In the genomic region with DNA sequence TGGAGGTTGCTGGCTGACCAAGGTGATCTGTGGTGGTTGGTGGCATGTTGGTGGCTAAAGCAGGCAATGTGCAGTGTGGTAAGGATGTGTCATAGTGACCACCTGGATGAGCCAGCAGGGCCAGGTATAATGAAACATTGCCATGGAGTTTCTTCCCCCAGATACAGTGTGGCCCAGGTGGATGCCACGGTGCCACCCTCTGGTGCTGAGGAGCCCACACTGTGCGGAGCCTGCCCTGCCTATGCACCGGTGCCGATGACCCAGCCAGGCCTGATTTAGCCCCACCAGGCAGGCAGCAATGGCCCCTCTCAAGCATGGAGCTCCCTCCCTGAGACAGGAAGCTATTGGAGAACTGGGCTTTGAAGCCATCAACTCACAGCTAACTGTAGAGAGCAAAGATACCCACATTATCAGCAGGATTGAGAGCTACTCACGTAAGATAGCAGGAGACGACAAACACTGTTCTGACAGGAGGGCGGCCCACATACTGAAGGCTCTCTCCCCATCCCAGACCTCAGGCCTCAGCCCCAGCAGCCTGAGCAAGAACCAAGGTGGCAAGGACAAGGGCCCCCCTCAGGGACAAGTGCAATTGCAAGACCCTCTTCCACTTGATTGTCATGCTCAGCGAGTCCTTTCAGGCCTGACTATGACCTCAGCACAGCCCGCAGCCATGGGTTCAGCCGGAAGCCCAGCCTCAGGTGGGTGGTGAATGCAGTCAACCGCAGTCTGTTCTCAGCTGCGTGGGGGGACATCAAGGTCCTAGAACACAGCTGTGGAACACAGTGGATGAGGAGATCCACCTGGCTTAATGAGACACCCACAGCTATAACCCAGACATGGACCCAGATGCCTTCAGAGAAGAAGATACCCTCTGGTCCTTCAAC, we compare ENCODE assay signal across 9 cellular contexts.
DNase-seq lines count a peak whose midpoint lies in the region; ATAC-seq, FAIRE-seq and TF ChIP-seq lines count a peak whose summit lies in the region.
"Had no signal": no experiment of that assay in that cellular context is flagged by ENCODE, and none has a peak within 500 bp of the region (broad histone marks: within the 10 kb centered on the region; RNA-seq: fewer than 3 reads in every experiment).

No MANE protein-coding gene starts in this region.

- peak overlapping the region; percentile 66 for H2BK120ac ChIP-seq in H1 (replicated peaks; ENCODE audit: low read depth, low read length)

- FAIRE-seq in GM12891 (lab: Jason Lieb, UNC) (peak; percentile 93), H1 (lab: Jason Lieb, UNC) (no peak)

- H3K4me3 ChIP-seq in H1 (ENCODE audit: extremely low read depth in 1 of 4, insufficient read depth in 2 of 4, low read depth in 3 of 4, low read length in 4 of 4) (no peak overlapping the region), osteoblast (ENCODE audit: insufficient read depth, low read length) (no peak overlapping the region), esophagus squamous epithelium (no peak overlapping the region)
- H3K4me3 ChIP-seq: skin epidermis had no signal

- H3K4me1 Mint-ChIP-seq in T-helper 17 cell, result peaks cover 31% of the 10 kb centered on the region

- H2AK5ac ChIP-seq in H1 (ENCODE audit: low read depth, low read length), result no peak overlapping the region; the same call in 1 of the 2 replicates

- no peak overlapping the region; the same call in 1 of the 2 replicates for H4K8ac ChIP-seq in H1 (ENCODE audit: extremely low read depth, insufficient read depth, low read length)

- DNase-seq in GM12891 (ENCODE audit: insufficient read length, low spot score) (peak; percentile 66), T-helper 17 cell (no peak), H1 (ENCODE audit: low read depth in 1 of 2, low spot score in 2 of 2) (no peak), osteoblast (ENCODE audit: insufficient read length, low spot score, missing footprints) (no peak), midbrain (lab: John Stamatoyannopoulos, UW) (no peak), esophagus squamous epithelium (lab: John Stamatoyannopoulos, UW) (no peak), head of caudate nucleus (no peak)

- POLR2A ChIA-PET in H1 (lab: Charles Lee; ENCODE audit: partially characterized antibody), result interaction anchor here (0.8 to 2.0 kb wide), 3 partner anchors 83 to 88 kb away, joined by 3 to 9 read pairs (median 4); partner anchors contain the start of gene CDV3

- H3K27ac ChIP-seq in H1 (ENCODE audit: low read depth, low read length), result no peak overlapping the region
- H3K27ac ChIP-seq in osteoblast (ENCODE audit: low read depth, low read length), result no peak overlapping the region
- H3K27ac ChIP-seq in esophagus squamous epithelium, result peak overlapping the region in 2 of 4 donors; percentile 25 to 63

- intact Hi-C loops in esophagus squamous epithelium (cut with DNase I), result loop anchor here (10.0 kb wide), 1 partner anchor 54 kb away; no protein-coding TSS in a partner anchor
- intact Hi-C loops in head of caudate nucleus (cut with DNase I), result no loop called here

- no peaks in the 10 kb centered on the region for H3K79me2 ChIP-seq in H1 (ENCODE audit: control insufficient read depth in 1 of 2, insufficient read depth in 2 of 2, low read length in 2 of 2)
- no peaks in the 10 kb centered on the region for H3K79me2 ChIP-seq in osteoblast (ENCODE audit: insufficient read depth, low read length)

- no peak overlapping the region for H3K56ac ChIP-seq in H1 (replicated peaks; ENCODE audit: insufficient read length, low read depth, low read length)

- H3K18ac ChIP-seq in H1 (ENCODE audit: extremely low read depth, low read length), result 0 out of 2 replicates have a peak overlapping the region, but pooled peaks have one; percentile 20

- H3K4me3 Mint-ChIP-seq in T-helper 17 cell, result peak overlapping the region; percentile 78

- H3K36me3 ChIP-seq in H1 (ENCODE audit: control insufficient read depth in 2 of 4, insufficient read depth in 4 of 4, low read length in 3 of 4) (no peaks in the 10 kb centered on the region), osteoblast (ENCODE audit: insufficient read depth, low read length) (no peaks in the 10 kb centered on the region), esophagus squamous epithelium (no peaks in the 10 kb centered on the region)

- H4K5ac ChIP-seq in H1 (ENCODE audit: insufficient read length, low read depth, low read length), result no peak overlapping the region

- no peak overlapping the region for H3K14ac ChIP-seq in H1 (ENCODE audit: insufficient read length)

- peak overlapping the region; percentile 56; the same call in 1 of the 2 replicates for H2BK12ac ChIP-seq in H1 (ENCODE audit: low read depth, low read length)

- H3K9me3 ChIP-seq in T-helper 17 cell (ENCODE audit: control insufficient read depth, low read length, poor library complexity, severe bottlenecking), result no peaks in the 10 kb centered on the region
- H3K9me3 ChIP-seq in H1 (ENCODE audit: insufficient read depth in 2 of 2, low read depth in 1 of 2, low read length in 1 of 2), result peaks cover 3 to 10% of the 10 kb centered on the region in 2 experiments; a peak in 2 of 4 replicates
- H3K9me3 ChIP-seq in osteoblast (ENCODE audit: low read depth, low read length), result no peaks in the 10 kb centered on the region
- H3K9me3 ChIP-seq in esophagus squamous epithelium, result no peaks in the 10 kb centered on the region

- TF ChIP-seq CTCF in H1 (IDR thresholded peaks at IDR 0.05; ENCODE audit: control extremely low read depth in 1 of 3, insufficient read depth in 1 of 3, low read depth in 1 of 3, low read length in 3 of 3), result no peak
- TF ChIP-seq CTCF in osteoblast (IDR thresholded peaks at IDR 0.05; ENCODE audit: extremely low read depth, low read depth, low read length), result no peak
- no peak for TF ChIP-seq CTCF in esophagus squamous epithelium (IDR thresholded peaks at IDR 0.05)

- H3K27me3 Mint-ChIP-seq in T-helper 17 cell, result no peaks in the 10 kb centered on the region

- 95% methylated on average over 12 of the region's 12 CpGs; no CpG with 5 or more reads in 1 of the 2 experiments for WGBS in H1 (ENCODE audit: extremely low coverage in 1 of 2, insufficient coverage in 1 of 2, insufficient read length in 1 of 2, insufficient replicate concordance in 2 of 2, low coverage in 1 of 2, low lambda C conversion rate in 2 of 2, missing lambda C conversion rate in 1 of 2), 2 experiments
- 83 to 100% methylated on average over 5 to 6 of the region's 12 CpGs for WGBS in esophagus squamous epithelium, 2 donors

- H2BK5ac ChIP-seq in H1 (ENCODE audit: low read depth, low read length), result peak overlapping the region; percentile 60; the same call in 1 of the 2 replicates

- ATAC-seq in HG02588 (IDR thresholded peaks at IDR 0.05; ENCODE audit: unreplicated experiment), result peak; percentile 81
- ATAC-seq in T-helper 17 cell, result peak; percentile 80

- no peaks in the 10 kb centered on the region for H3K23me2 ChIP-seq in H1 (ENCODE audit: low read depth, low read length)

- H3K27me3 ChIP-seq in H1 (replicated peaks in 1 of 4; ENCODE audit: control insufficient read depth in 3 of 4, extremely low read depth in 1 of 4, insufficient read depth in 3 of 4, low read length in 3 of 4) (no peaks in the 10 kb centered on the region), osteoblast (ENCODE audit: insufficient read depth, low read length) (no peaks in the 10 kb centered on the region), esophagus squamous epithelium (no peaks in the 10 kb centered on the region)

- H4K20me1 ChIP-seq in H1 (replicated peaks in 1 of 2; ENCODE audit: control insufficient read depth in 1 of 2, insufficient read depth in 2 of 2, low read length in 2 of 2) (no peaks in the 10 kb centered on the region), osteoblast (ENCODE audit: insufficient read depth, low read length) (no peaks in the 10 kb centered on the region)

- H2BK15ac ChIP-seq in H1 (ENCODE audit: low read length), result no peak overlapping the region

- peak overlapping the region; percentile 85 for H3K27ac Mint-ChIP-seq in T-helper 17 cell

- CTCF ChIA-PET in H1 (lab: Charles Lee; ENCODE audit: partially characterized antibody), result interaction anchor here (0.6 to 5.3 kb wide), 5 partner anchors 13 to 126 kb away, joined by 3 to 30 read pairs (median 3); no protein-coding TSS in a partner anchor

- H4K91ac ChIP-seq in H1 (replicated peaks; ENCODE audit: insufficient read length, low read length), result peak overlapping the region; percentile 69

- H3K4me2 ChIP-seq in H1 (ENCODE audit: insufficient read depth in 1 of 2, low read depth in 2 of 2, low read length in 2 of 2) (no peak overlapping the region; a peak in 1 of 4 replicates), osteoblast (ENCODE audit: insufficient read depth, low read length) (no peak overlapping the region)

- TF ChIP-seq EP300 in H1 (IDR thresholded peaks at IDR 0.05; ENCODE audit: borderline replicate concordance in 1 of 2, low read depth in 2 of 2, low read length in 2 of 2), result no peak

- no peaks in the 10 kb centered on the region for H3K79me1 ChIP-seq in H1 (ENCODE audit: low read depth, low read length)

- no peak for TF ChIP-seq POLR2A in GM12891 (IDR thresholded peaks at IDR 0.05; ENCODE audit: low read depth, low read length)
- no peak for TF ChIP-seq POLR2A in H1 (IDR thresholded peaks at IDR 0.05; ENCODE audit: control extremely low read depth in 1 of 2, low read depth in 2 of 2, low read length in 2 of 2)
- peak in 1 of 4 donors; percentile 14 for TF ChIP-seq POLR2A in esophagus squamous epithelium (IDR thresholded peaks at IDR 0.05)

- H2BK20ac ChIP-seq in H1 (ENCODE audit: low read length), result peak overlapping the region; percentile 28

- H2AFZ ChIP-seq in H1 (ENCODE audit: low read length), result no peak overlapping the region
- H2AFZ ChIP-seq in osteoblast (ENCODE audit: low read length), result no peak overlapping the region

- no peak for TF ChIP-seq RAD21 in H1 (IDR thresholded peaks at IDR 0.05 in 1 of 2, conservative IDR thresholded peaks at IDR 0.05 in 1 of 2; ENCODE audit: low read depth in 2 of 2, low read length in 2 of 2)

- H3K4me1 ChIP-seq in H1 (replicated peaks in 1 of 4; ENCODE audit: control insufficient read depth in 3 of 4, insufficient read depth in 4 of 4, low read length in 3 of 4) (peaks cover 2 to 9% (median 4%) of the 10 kb centered on the region in 4 experiments), osteoblast (ENCODE audit: insufficient read depth, low read length) (peaks cover 12% of the 10 kb centered on the region), esophagus squamous epithelium (peaks cover 0 to 16% (median 0%) of the 10 kb centered on the region in 3 donors)

- H3K23ac ChIP-seq in H1 (ENCODE audit: insufficient read length), result no peak overlapping the region

- H3K9ac ChIP-seq in H1 (replicated peaks in 1 of 4; ENCODE audit: extremely low read depth in 1 of 4, low read depth in 3 of 4, low read length in 3 of 4), result no peak overlapping the region

- no peak overlapping the region for H3K4ac ChIP-seq in H1 (replicated peaks; ENCODE audit: insufficient read length, low read depth, low read length)

- no peaks in the 10 kb centered on the region for H3K36me3 Mint-ChIP-seq in T-helper 17 cell (ENCODE audit: low read depth)

TF ChIP-seq in GM12891, 5 proteins besides CTCF, POLR2A, EP300 and RAD21 (continues in another document):
- TF ChIP-seq PAX5 (IDR thresholded peaks at IDR 0.05; ENCODE audit: insufficient read depth, low read length, severe bottlenecking) (peak; percentile 87), POLR2AphosphoS5 (IDR thresholded peaks at IDR 0.05; ENCODE audit: low read depth, low read length) (peak; percentile 61; the same call in 1 of the 2 replicates)

TF ChIP-seq in H1, 55 proteins besides CTCF, POLR2A, EP300 and RAD21 (continues in another document):
- TF ChIP-seq FOSL1 (IDR thresholded peaks at IDR 0.05; ENCODE audit: insufficient read depth, low read depth, low read length) (no peak), ASH2L (IDR thresholded peaks at IDR 0.05; ENCODE audit: low read length) (no peak)
